32 cellular contexts compared by ENCODE assay signal in genomic region chr9:9498147-9498546, GRCh38.
DNase-seq lines count a peak whose midpoint lies in the region; ATAC-seq and TF ChIP-seq lines count a peak whose summit lies in the region.
"Had no signal": no experiment of that assay in that cellular context is flagged by ENCODE, and none has a peak within 500 bp of the region (broad histone marks: within the 10 kb centered on the region; RNA-seq: fewer than 3 reads in every experiment).

No MANE protein-coding gene starts in this region.

- H3K4me3 ChIP-seq in smooth muscle cell: no peak overlapping the region
- H3K4me3 ChIP-seq: adrenal gland; BLaER1 treated with 17β-estradiol and CSF1 and Interleukin-3, amounts not matched to agents 10 nM and 100 nM; stomach; tibial nerve had no signal

- peaks cover 3% of the 10 kb centered on the region for H3K9me3 Mint-ChIP-seq in activated CD4-positive, alpha-beta T cell treated with anti-CD3 and anti-CD28 coated beads, Interleukin-2, amount 10 ng/mL, durations not matched to agents 24 days and 14 days

- H3K4me1 ChIP-seq in smooth muscle cell (ENCODE audit: low read depth): no peaks in the 10 kb centered on the region
- H3K4me1 ChIP-seq: adrenal gland, stomach, tibial nerve had no signal

- H4K20me1 ChIP-seq in smooth muscle cell (ENCODE audit: low read depth): no peaks in the 10 kb centered on the region
- H4K20me1 ChIP-seq: BLaER1 treated with 17β-estradiol and CSF1 and Interleukin-3, amounts not matched to agents 10 nM and 100 nM had no signal

- H3K4me1 Mint-ChIP-seq in activated CD4-positive, alpha-beta T cell treated with anti-CD3 and anti-CD28 coated beads, Interleukin-2, amount 10 ng/mL, durations not matched to agents 24 days and 14 days: no peaks in the 10 kb centered on the region
- H3K4me1 Mint-ChIP-seq: activated naive CD4-positive, alpha-beta T cell treated with anti-CD3 and anti-CD28 coated beads, Interleukin-2, amount 10 ng/mL, durations not matched to agents 7 days and 5 days; naive B cell; T-helper 17 cell had no signal

- WGBS in smooth muscle cell (ENCODE audit: low lambda C conversion rate): 90% methylated on average over 3 of the region's 3 CpGs

- no peaks in the 10 kb centered on the region for H3F3A ChIP-seq in smooth muscle cell (ENCODE audit: low read depth)

- no peaks in the 10 kb centered on the region for H3K27me3 ChIP-seq in smooth muscle cell (ENCODE audit: low read depth)
- H3K27me3 ChIP-seq: adrenal gland; BLaER1 treated with 17β-estradiol and CSF1 and Interleukin-3, amounts not matched to agents 10 nM and 100 nM; stomach; tibial nerve had no signal

- no peaks in the 10 kb centered on the region for H3K9me3 ChIP-seq in smooth muscle cell (replicated peaks; ENCODE audit: low read depth)
- H3K9me3 ChIP-seq: adrenal gland, SK-N-SH had no signal

- peak overlapping the region; percentile 31 for H2AFZ ChIP-seq in smooth muscle cell (ENCODE audit: low read depth)

- no peak overlapping the region for H3K4me3 Mint-ChIP-seq in activated CD4-positive, alpha-beta T cell treated with anti-CD3 and anti-CD28 coated beads, Interleukin-2, amount 10 ng/mL, durations not matched to agents 24 days and 14 days
- H3K4me3 Mint-ChIP-seq: activated CD4-positive, alpha-beta memory T cell treated with anti-CD3 and anti-CD28 coated beads for 36 hours; activated naive CD4-positive, alpha-beta T cell treated with anti-CD3 and anti-CD28 coated beads, Interleukin-2, amount 10 ng/mL, durations not matched to agents 7 days and 5 days; activated T-helper 1 cell treated with anti-CD3 and anti-CD28 coated beads, Interleukin-12 subunit alpha, Interleukin-12 subunit beta, Interleukin-2, Interleukin-4 antibody, amounts not matched to agents 30 ng/mL and 10 ng/mL and 1 ng/mL, durations not matched to agents 14 hours and 24 hours and 36 hours; brain; naive B cell; T-helper 17 cell had no signal

- H3K79me2 ChIP-seq in smooth muscle cell (ENCODE audit: low read depth): no peaks in the 10 kb centered on the region

- H3K36me3 ChIP-seq in smooth muscle cell (ENCODE audit: low read depth): no peaks in the 10 kb centered on the region
- H3K36me3 ChIP-seq: adrenal gland; BLaER1 treated with 17β-estradiol and CSF1 and Interleukin-3, amounts not matched to agents 10 nM and 100 nM; stomach; tibial nerve had no signal

- H3K4me2 ChIP-seq in smooth muscle cell: no peak overlapping the region
- H3K4me2 ChIP-seq: BLaER1 treated with 17β-estradiol and CSF1 and Interleukin-3, amounts not matched to agents 10 nM and 100 nM; SK-N-SH had no signal

- ATAC-seq in left colon (peak; percentile 85), GM21423 (IDR thresholded peaks at IDR 0.05; ENCODE audit: unreplicated experiment) (no peak)
- ATAC-seq: activated CD4-positive, CD25-positive, alpha-beta regulatory T cell treated with anti-CD3 and anti-CD28 coated beads, Interleukin-2, amount 50 U/mL, for 24 hours; left cardiac atrium; PC-3; right cardiac atrium; T-helper 17 cell had no signal

- peak; percentile 12 for DNase-seq in MV-4-11 (lab: John Stamatoyannopoulos, UW)
- peak; percentile 36 for DNase-seq in amniotic epithelial cell (ENCODE audit: low read depth)
- no peak for DNase-seq in left colon
- DNase-seq in smooth muscle cell (lab: John Stamatoyannopoulos, UW; ENCODE audit: unreplicated experiment): no peak
- no peak for DNase-seq in activated CD4-positive, alpha-beta T cell treated with anti-CD3 and anti-CD28 coated beads, Interleukin-2, amount 10 ng/mL, durations not matched to agents 24 days and 14 days
- DNase-seq in cortex of kidney (lab: John Stamatoyannopoulos, UW): no peak
- DNase-seq: activated CD4-positive, alpha-beta memory T cell treated with anti-CD3 and anti-CD28 coated beads for 36 hours; activated CD8-positive, alpha-beta memory T cell treated with anti-CD3 and anti-CD28 coated beads, Interleukin-2, amount 50 U/mL, for 4 hours; activated naive CD4-positive, alpha-beta T cell treated with anti-CD3 and anti-CD28 coated beads, Interleukin-2, amount 10 ng/mL, durations not matched to agents 7 days and 5 days; adrenal gland; effector CD4-positive, alpha-beta T cell; IMR-90; left cardiac atrium; naive B cell; NCI-H1092 treated with DMSO at 0.1 percent for 48 hours; NCI-H187 treated with DMSO at 0.1 percent for 48 hours; NCI-H2171; NCI-H510A; PC-3; posterior cingulate gyrus; right cardiac atrium; SK-N-SH; stimulated activated CD4-positive, alpha-beta T cell treated with anti-CD3 and anti-CD28 coated beads, Interleukin-12 subunit alpha, Interleukin-12 subunit beta, amount 100 ng/mL, for 4 hours; stimulated activated CD4-positive, alpha-beta T cell treated with anti-CD3 and anti-CD28 coated beads, Interleukin-2, amount 100 ng/mL, for 48 hours; stomach; T-helper 17 cell had no signal

- intact Hi-C loops in left colon (cut with DNase I, micrococcal nuclease): no loop called here
- intact Hi-C loops in activated CD4-positive, alpha-beta T cell treated with anti-CD3 and anti-CD28 coated beads, Interleukin-2, amount 10 ng/mL, durations not matched to agents 24 days and 14 days (cut with micrococcal nuclease): no loop called here

- TF ChIP-seq CTCF in smooth muscle cell (IDR thresholded peaks at IDR 0.05; ENCODE audit: borderline replicate concordance, insufficient read depth, poor library complexity, severe bottlenecking): no peak

- H3K36me3 Mint-ChIP-seq in activated CD4-positive, alpha-beta T cell treated with anti-CD3 and anti-CD28 coated beads, Interleukin-2, amount 10 ng/mL, durations not matched to agents 24 days and 14 days (ENCODE audit: low read depth): no peaks in the 10 kb centered on the region
- H3K36me3 Mint-ChIP-seq: activated CD4-positive, alpha-beta memory T cell treated with anti-CD3 and anti-CD28 coated beads for 36 hours; activated naive CD4-positive, alpha-beta T cell treated with anti-CD3 and anti-CD28 coated beads, Interleukin-2, amount 10 ng/mL, durations not matched to agents 7 days and 5 days; naive B cell had no signal

- H3K9ac ChIP-seq in smooth muscle cell (ENCODE audit: low read depth): no peak overlapping the region
- H3K9ac ChIP-seq: BLaER1 treated with 17β-estradiol and CSF1 and Interleukin-3, amounts not matched to agents 10 nM and 100 nM; SK-N-SH had no signal

- no peak overlapping the region for H3K27ac ChIP-seq in smooth muscle cell (ENCODE audit: low read depth)
- H3K27ac ChIP-seq: adrenal gland; BLaER1 treated with 17β-estradiol and CSF1 and Interleukin-3, amounts not matched to agents 10 nM and 100 nM; stomach; tibial nerve had no signal

- no peak overlapping the region for H3K27ac Mint-ChIP-seq in activated CD4-positive, alpha-beta T cell treated with anti-CD3 and anti-CD28 coated beads, Interleukin-2, amount 10 ng/mL, durations not matched to agents 24 days and 14 days
- H3K27ac Mint-ChIP-seq: activated CD4-positive, alpha-beta memory T cell treated with anti-CD3 and anti-CD28 coated beads for 36 hours; activated naive CD4-positive, alpha-beta T cell treated with anti-CD3 and anti-CD28 coated beads, Interleukin-2, amount 10 ng/mL, durations not matched to agents 7 days and 5 days; activated T-helper 1 cell treated with anti-CD3 and anti-CD28 coated beads, Interleukin-12 subunit alpha, Interleukin-12 subunit beta, Interleukin-2, Interleukin-4 antibody, amounts not matched to agents 30 ng/mL and 10 ng/mL and 1 ng/mL, durations not matched to agents 14 hours and 24 hours and 36 hours; brain; naive B cell; T-helper 17 cell had no signal

- H3K27me3 Mint-ChIP-seq in activated CD4-positive, alpha-beta T cell treated with anti-CD3 and anti-CD28 coated beads, Interleukin-2, amount 10 ng/mL, durations not matched to agents 24 days and 14 days: no peaks in the 10 kb centered on the region
- H3K27me3 Mint-ChIP-seq: activated CD4-positive, alpha-beta memory T cell treated with anti-CD3 and anti-CD28 coated beads for 36 hours; activated naive CD4-positive, alpha-beta T cell treated with anti-CD3 and anti-CD28 coated beads, Interleukin-2, amount 10 ng/mL, durations not matched to agents 7 days and 5 days; naive B cell; T-helper 17 cell had no signal

Comparison
In these comparisons a context has a peak if more than half of its experiments do, and no peak if none do; other contexts are left out.
1. DNase-seq: peak in MV-4-11 (single experiment) and amniotic epithelial cell (single experiment); none in left colon (0 of 2), smooth muscle cell (single experiment), activated CD4-positive, alpha-beta T cell treated with anti-CD3 and anti-CD28 coated beads, Interleukin-2, amount 10 ng/mL, durations not matched to agents 24 days and 14 days (single experiment) and cortex of kidney (single experiment).